ENCODE assay signal across 12 cellular contexts in the genomic region with DNA sequence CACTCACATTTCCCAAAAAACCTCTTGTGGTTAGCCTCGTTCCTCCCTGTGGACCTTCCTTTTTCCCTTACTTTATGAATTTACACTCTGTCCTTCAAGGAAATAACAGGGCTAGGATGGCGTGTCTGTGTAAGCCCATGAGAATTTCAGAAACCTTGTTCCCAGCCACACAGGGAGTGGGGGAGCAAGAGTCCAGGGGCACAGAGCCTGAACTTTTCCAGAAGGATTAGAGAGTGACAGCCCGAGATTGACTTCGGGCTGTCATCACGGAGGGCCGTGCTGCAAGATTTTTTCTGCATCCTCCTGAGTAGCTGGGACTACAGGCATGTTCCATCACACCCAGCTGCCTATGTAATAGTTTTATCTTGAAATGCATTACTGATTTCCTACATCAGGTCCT. TPM values are rescaled to one million over a fixed set of nuclear protein-coding genes. Genes with fewer than 3 reads are reported as not detected.
DNase-seq lines count a peak whose midpoint lies in the region; ATAC-seq and TF ChIP-seq lines count a peak whose summit lies in the region.
"Had no signal": no experiment of that assay in that cellular context is flagged by ENCODE, and none has a peak within 500 bp of the region (broad histone marks: within the 10 kb centered on the region; RNA-seq: fewer than 3 reads in every experiment).

No MANE protein-coding gene starts in this region.

- H3K36me3 ChIP-seq in HUES48 (ENCODE audit: control insufficient read depth, insufficient read depth, low read length) = no peaks in the 10 kb centered on the region
- H3K36me3 ChIP-seq: sigmoid colon had no signal

- H3K27me3 Mint-ChIP-seq in CD4-positive, alpha-beta T cell = no peaks in the 10 kb centered on the region
- no peaks in the 10 kb centered on the region for H3K27me3 Mint-ChIP-seq in natural killer cell (ENCODE audit: low read depth in 2 of 2)

- H3K4me3 ChIP-seq in HUES48 (ENCODE audit: low read depth, low read length) = no peak overlapping the region
- H3K4me3 ChIP-seq: mucosa of descending colon, sigmoid colon had no signal

- intact Hi-C loops in CD4-positive, alpha-beta T cell (cut with DNase I, micrococcal nuclease) = loop anchor here (1.0 to 5.0 kb wide), 3 partner anchors 9 to 113 kb away; no protein-coding TSS in a partner anchor
- intact Hi-C loops in natural killer cell (cut with micrococcal nuclease) = loop anchor here (1.0 to 10.0 kb wide), 3 partner anchors 11 to 1645 kb away; partner anchors contain the start of gene EVL

- peaks cover 98% of the 10 kb centered on the region for H3K4me1 Mint-ChIP-seq in CD4-positive, alpha-beta T cell (ENCODE audit: low read depth)
- peaks cover 98% of the 10 kb centered on the region in 2 donors for H3K4me1 Mint-ChIP-seq in natural killer cell

- H3K9me3 ChIP-seq in CD4-positive, alpha-beta T cell (ENCODE audit: control insufficient read depth, low read length) = no peaks in the 10 kb centered on the region
- H3K9me3 ChIP-seq in HUES48 (ENCODE audit: control insufficient read depth, insufficient read depth, low read length) = no peaks in the 10 kb centered on the region
- H3K9me3 ChIP-seq: mucosa of descending colon, sigmoid colon had no signal

- H3K27me3 ChIP-seq in CD4-positive, alpha-beta T cell (ENCODE audit: control insufficient read depth, insufficient read depth, low read length) = no peaks in the 10 kb centered on the region
- H3K27me3 ChIP-seq in HUES48 (ENCODE audit: control insufficient read depth, insufficient read depth, low read length) = no peaks in the 10 kb centered on the region
- H3K27me3 ChIP-seq: sigmoid colon had no signal

- H3K27ac Mint-ChIP-seq in CD4-positive, alpha-beta T cell = peak overlapping the region; percentile 98
- peak overlapping the region; percentile 93 for H3K27ac Mint-ChIP-seq in natural killer cell

- peak overlapping the region; percentile 96 for H3K27ac ChIP-seq in CD4-positive, alpha-beta T cell (ENCODE audit: low read depth, low read length)
- H3K27ac ChIP-seq in HUES48 (ENCODE audit: low read depth, low read length) = peak overlapping the region; percentile 45
- H3K27ac ChIP-seq in angular gyrus (ENCODE audit: low read depth, low read length) = peak overlapping the region; percentile 30
- H3K27ac ChIP-seq: KMS-11, sigmoid colon had no signal

- CTCF ChIA-PET in CD4-positive, alpha-beta T cell (lab: Charles Lee) = interaction anchor here (0.9 to 34.3 kb wide), 6 partner anchors 3 to 206 kb away, joined by 3 to 1090 read pairs (median 6); partner anchors contain the start of gene EVL
- CTCF ChIA-PET in GM10248 (lab: Yijun Ruan, JAX) = interaction anchor here (1.1 to 23.2 kb wide), 10 partner anchors 10 to 113 kb away, joined by 3 to 336 read pairs (median 6); partner anchors contain the start of gene EVL

- H3K9ac ChIP-seq in HUES48 (ENCODE audit: low read depth, low read length) = no peak overlapping the region
- H3K9ac ChIP-seq: KMS-11 had no signal

- H3K36me3 Mint-ChIP-seq in CD4-positive, alpha-beta T cell (ENCODE audit: low read depth) = peaks cover 91% of the 10 kb centered on the region
- H3K36me3 Mint-ChIP-seq in natural killer cell = peaks cover under 1% of the 10 kb centered on the region

- H3K4me3 Mint-ChIP-seq in CD4-positive, alpha-beta T cell = peak overlapping the region; percentile 88
- H3K4me3 Mint-ChIP-seq in natural killer cell = peak overlapping the region; percentile 83

- H3K9me3 Mint-ChIP-seq in CD4-positive, alpha-beta T cell = no peaks in the 10 kb centered on the region
- H3K9me3 Mint-ChIP-seq in natural killer cell = no peaks in the 10 kb centered on the region

- no peak for TF ChIP-seq CTCF in CD4-positive, alpha-beta T cell (IDR thresholded peaks at IDR 0.05)
- TF ChIP-seq CTCF in natural killer cell (IDR thresholded peaks at IDR 0.05) = no peak
- no peak for TF ChIP-seq CTCF in GM10248 (IDR thresholded peaks at IDR 0.05; ENCODE audit: control extremely low read depth, extremely low read depth, low read depth, missing control alignments)

- peaks cover 12% of the 10 kb centered on the region for H3K4me1 ChIP-seq in HUES48 (ENCODE audit: control insufficient read depth, insufficient read depth, low read length)

- POLR2A ChIA-PET in CD4-positive, alpha-beta T cell (lab: Charles Lee) = interaction anchor here (1.0 to 49.3 kb wide), 11 partner anchors 11 to 1744 kb away, joined by 3 to 1638 read pairs (median 10); partner anchors contain the start of genes CCNK, EVL and SETD3
- POLR2A ChIA-PET in GM10248 (lab: Yijun Ruan, JAX) = interaction anchor here (0.5 to 0.7 kb wide), 2 partner anchors 11 to 343 kb away, joined by 3 read pairs; no protein-coding TSS in a partner anchor

- no peak for ATAC-seq in CD4-positive, alpha-beta T cell (ENCODE audit: poor library complexity)
- no peak for ATAC-seq in natural killer cell
- no peak for ATAC-seq in GM18907 (IDR thresholded peaks at IDR 0.05; ENCODE audit: unreplicated experiment)

- no peak for DNase-seq in CD4-positive, alpha-beta T cell
- DNase-seq in natural killer cell = no peak
- no peak for DNase-seq in MV-4-11 (lab: John Stamatoyannopoulos, UW)
- no peak for DNase-seq in stimulated activated CD4-positive, alpha-beta T cell treated with anti-CD3 and anti-CD28 coated beads, Interleukin-4, amount 100 ng/mL, for 1 hour
- DNase-seq in GM10248 (ENCODE audit: extremely low spot score) = no peak
- DNase-seq: aorta, sigmoid colon had no signal

RNA-seq across cellular contexts. Expression of gene EVL, which starts 14.4 kb away (rescaled TPM):
- total RNA-seq in CD4-positive, alpha-beta T cell = 100 to 1,000 TPM; 660 to 678 TPM
- total RNA-seq in natural killer cell = 1,000 to 10,000 TPM in 1 of 3 donors, 100 to 1,000 TPM in 2; 882 to 1,108 (median 986) TPM

Comparison
In these comparisons a context has a peak if more than half of its experiments do, and no peak if none do; other contexts are left out.
1. H3K27ac ChIP-seq: peak in every context shown above with its lines; median percentile 96 in CD4-positive, alpha-beta T cell; 45 in HUES48; 30 in angular gyrus.